Comparison of ENCODE assay signal across 8 cellular contexts in the genomic region with DNA sequence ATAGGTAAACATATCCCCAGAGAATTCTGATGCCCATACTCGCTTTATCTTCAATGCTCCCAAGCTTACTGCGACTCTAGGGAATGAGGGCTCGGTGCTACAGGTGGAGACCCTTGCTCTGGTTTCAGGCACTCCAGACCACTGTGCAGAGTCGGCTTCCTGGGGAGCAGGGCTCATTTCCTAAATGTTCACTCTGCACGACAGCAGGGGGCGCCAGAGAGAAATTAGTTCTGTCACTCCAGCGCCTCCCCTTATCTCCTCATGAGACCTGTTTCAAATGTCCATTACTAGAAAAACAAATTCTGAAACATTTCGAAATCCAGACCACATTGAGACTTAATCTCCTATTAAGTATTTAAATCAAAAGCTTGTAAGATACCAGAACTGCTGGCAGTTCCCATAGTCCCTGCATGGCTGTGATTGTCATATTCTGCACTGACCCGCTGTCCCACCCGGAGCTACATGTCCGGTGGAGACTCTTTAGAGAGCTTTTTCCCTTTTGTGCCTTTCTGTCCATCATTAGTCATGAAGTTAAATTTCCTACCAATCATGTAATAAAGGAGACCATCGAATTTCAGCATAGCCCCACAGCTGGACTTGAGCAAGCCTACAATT. TPM values are rescaled to one million over a fixed set of nuclear protein-coding genes. Genes with fewer than 3 reads are reported as not detected.
DNase-seq lines count a peak whose midpoint lies in the region; ATAC-seq, FAIRE-seq and TF ChIP-seq lines count a peak whose summit lies in the region.

No MANE protein-coding gene starts in this region.

- H3K9me1 ChIP-seq in K562 (ENCODE audit: control insufficient read depth, insufficient read depth, low read length) = no peaks in the 10 kb centered on the region

- H3K9me2 ChIP-seq in MM.1S (replicated peaks; ENCODE audit: insufficient read depth, low read length) = no peaks in the 10 kb centered on the region

- H3K4me2 ChIP-seq in MM.1S (ENCODE audit: low read depth, low read length) (no peak overlapping the region), K562 (ENCODE audit: insufficient read depth, low read length) (no peak overlapping the region)

- POLR2A ChIA-PET in K562 (lab: Yijun Ruan, JAX) = no interaction called here

- H3K9me3 ChIP-seq in MM.1S (replicated peaks; ENCODE audit: insufficient read depth, low read length) (no peaks in the 10 kb centered on the region), K562 (replicated peaks; ENCODE audit: control insufficient read depth, insufficient read depth, low read depth, low read length) (no peaks in the 10 kb centered on the region), spleen (no peaks in the 10 kb centered on the region)

- peak; percentile 19 to 51; a peak in 2 of 4 replicates for TF ChIP-seq RAD21 in K562 (CRISPR knock-in tag; conservative IDR thresholded peaks at IDR 0.05 in 1 of 2, IDR thresholded peaks at IDR 0.05 in 1 of 2)

- ATAC-seq in K562 = peak; percentile 95

- peak; percentile 41 for DNase-seq in GM12892 (ENCODE audit: insufficient read length)
- DNase-seq in MM.1S = peak; percentile 50
- peak; percentile 63 for DNase-seq in UCSD-AML1 (lab: John Stamatoyannopoulos, UW; ENCODE audit: unreplicated experiment)
- peak; percentile 63 to 69 (median 65) for DNase-seq in K562 (ENCODE audit: extremely low read depth in 1 of 4, low spot score in 3 of 4)
- DNase-seq in iPS DF 19.7 (ENCODE audit: low read depth, low spot score) = peak; percentile 47
- DNase-seq in spleen = peak; percentile 91
- no peak for DNase-seq in OCI-M2 (lab: John Stamatoyannopoulos, UW; ENCODE audit: unreplicated experiment)

- H3K79me2 ChIP-seq in MM.1S (ENCODE audit: low read length) = no peaks in the 10 kb centered on the region
- H3K79me2 ChIP-seq in K562 (ENCODE audit: control insufficient read depth, insufficient read depth, low read length) = no peaks in the 10 kb centered on the region

- H3K27ac ChIP-seq in 22Rv1 (peak overlapping the region; percentile 71), MM.1S (ENCODE audit: low read length) (no peak overlapping the region), K562 (ENCODE audit: extremely low read depth, low read depth, low read length) (no peak overlapping the region), spleen (no peak overlapping the region)

- H3K27me3 ChIP-seq in MM.1S (replicated peaks; ENCODE audit: insufficient read depth, low read length) (no peaks in the 10 kb centered on the region), K562 (ENCODE audit: control insufficient read depth in 2 of 2, insufficient read depth in 2 of 2, low read length in 2 of 2) (no peaks in the 10 kb centered on the region), spleen (replicated peaks in 1 of 7) (no peaks in the 10 kb centered on the region)

- CTCF ChIA-PET in K562 (lab: Yijun Ruan, JAX; ENCODE audit: low intra/inter-chr PET ratio) = no interaction called here

- no TSS peak for BruUV-seq in K562 (replicated peaks; lab: Mats Ljungman, UMichigan)

- TF ChIP-seq CTCF in 22Rv1 (IDR thresholded peaks at IDR 0.05) (peak; percentile 86), MM.1S (IDR thresholded peaks at IDR 0.05; ENCODE audit: low read length) (peak; percentile 55), K562 (IDR thresholded peaks at IDR 0.05 in 2 of 3, conservative IDR thresholded peaks at IDR 0.05 in 1 of 3; ENCODE audit: insufficient read depth in 2 of 3, low read depth in 1 of 3, low read length in 3 of 3) (peak; percentile 64 to 77 (median 70)), spleen (IDR thresholded peaks at IDR 0.05 in 8 of 11, conservative IDR thresholded peaks at IDR 0.05 in 3 of 11) (peak; percentile 21 to 87 (median 70))

- peak; percentile 95 for FAIRE-seq in GM12892 (lab: Jason Lieb, UNC)
- FAIRE-seq in K562 (lab: Jason Lieb, UNC) = no peak

- no peaks in the 10 kb centered on the region for H3F3A ChIP-seq in MM.1S (ENCODE audit: insufficient read depth, low read length)

- TF ChIP-seq POLR2A in GM12892 (IDR thresholded peaks at IDR 0.05; ENCODE audit: low read depth, low read length) = no peak
- TF ChIP-seq POLR2A in K562 (conservative IDR thresholded peaks at IDR 0.05) = no peak
- TF ChIP-seq POLR2A in spleen (IDR thresholded peaks at IDR 0.05) = no peak

- intact Hi-C loops in K562 (cut with micrococcal nuclease) (loop anchor here (2.0 to 5.0 kb wide), 2 partner anchors 163 to 833 kb away; no protein-coding TSS in a partner anchor), spleen (cut with DNase I; ENCODE audit: low total_unique reads) (loop anchor here (10.0 kb wide), 2 partner anchors 115 to 905 kb away; a partner anchor contains a TSS)

- no peak overlapping the region for H2AFZ ChIP-seq in MM.1S (ENCODE audit: low read length)
- no peak overlapping the region for H2AFZ ChIP-seq in K562 (ENCODE audit: low read depth, low read length)

- H3K4me1 ChIP-seq in MM.1S (ENCODE audit: low read length) (no peaks in the 10 kb centered on the region), K562 (replicated peaks in 1 of 2; ENCODE audit: control insufficient read depth in 2 of 2, insufficient read depth in 2 of 2, low read length in 2 of 2) (no peaks in the 10 kb centered on the region), spleen (peaks cover 9 to 46% (median 30%) of the 10 kb centered on the region in 6 donors)

- H3K4me3 ChIP-seq in MM.1S (ENCODE audit: low read length) = no peak overlapping the region
- no peak overlapping the region for H3K4me3 ChIP-seq in K562
- no peak overlapping the region for H3K4me3 ChIP-seq in spleen

- in situ Hi-C loops in K562 (cut with MboI) = no loop called here

- no peaks in the 10 kb centered on the region for H4K20me1 ChIP-seq in MM.1S (ENCODE audit: insufficient read depth, low read length)
- no peaks in the 10 kb centered on the region for H4K20me1 ChIP-seq in K562 (replicated peaks; ENCODE audit: control insufficient read depth, insufficient read depth, low read length)

- TF ChIP-seq EP300 in K562 (IDR thresholded peaks at IDR 0.05; ENCODE audit: low read length) = no peak

- no peaks in the 10 kb centered on the region for H3K36me3 ChIP-seq in MM.1S (replicated peaks; ENCODE audit: insufficient read depth, low read length)
- no peaks in the 10 kb centered on the region for H3K36me3 ChIP-seq in K562 (ENCODE audit: control insufficient read depth, insufficient read depth, low read length)
- H3K36me3 ChIP-seq in spleen = peaks cover 0 to 40% (median 16%) of the 10 kb centered on the region in 6 donors

- 18% methylated on average over 12 of the region's 12 CpGs for WGBS in K562 (ENCODE audit: insufficient coverage, low coverage, missing lambda C conversion rate)
- 42 to 47% (median 45%) methylated on average over 12 of the region's 12 CpGs for WGBS in spleen, 5 donors

- H3K9ac ChIP-seq in MM.1S (ENCODE audit: low read length) (no peak overlapping the region), K562 (ENCODE audit: insufficient read depth in 1 of 2, low read depth in 2 of 2, low read length in 2 of 2) (no peak overlapping the region)

RNA-seq across cellular contexts. Expression of a gene that starts 22.4 kb away (rescaled TPM):
- 25.9 TPM for polyA plus RNA-seq in GM12892 (2012; ENCODE audit: missing spikeins)
- total RNA-seq in K562 (2011; cell fraction: chromatin; rRNA removed; ENCODE audit: low replicate concordance) = 0.23 TPM in 1 of 2 replicates, not detected in the other
- total RNA-seq in K562 (2011; cell fraction: nucleolus; rRNA removed) = 0.26 TPM in 1 of 2 replicates, not detected in the other
- total RNA-seq in K562 (2011; cell fraction: nucleoplasm; rRNA removed) = 0.22 TPM in 1 of 2 replicates, not detected in the other
- not detected in 2 replicates for total RNA-seq in K562 (2014; rRNA removed)
- total RNA-seq in K562 (2014; rRNA removed; fragmentation: Illumina TruSeq; extraction: Trizol) = 0.18 TPM in 1 of 2 replicates, not detected in the other
- total RNA-seq in K562 (2015; rRNA removed; fragmentation: Illumina TruSeq; extraction: Trizol) = not detected in 2 replicates
- total RNA-seq in K562 (2021) = not detected in 2 replicates
- 0.15 and 1.0 TPM in 2 replicates for polyA plus RNA-seq in K562 (2011; rRNA removed)
- polyA plus RNA-seq in K562 (2011; cell fraction: cytosol; rRNA removed) = 0.04 and 0.57 TPM in 2 replicates
- 0.06 and 0.20 TPM in 2 replicates for polyA plus RNA-seq in K562 (2011; cell fraction: nucleus; rRNA removed)
- polyA plus RNA-seq in K562 (2012) = 0.10 and 0.21 TPM in 2 replicates
- polyA plus RNA-seq in K562 (2014; fragmentation: Illumina TruSeq; extraction: Trizol) = not detected in 2 replicates
- not detected for polyA plus RNA-seq in K562 (2014; fragmentation: Nextera tagmentation; extraction: Ambion mirVana)
- polyA plus RNA-seq in K562 (2014; rRNA removed) = not detected in 2 replicates
- polyA minus RNA-seq in K562 (2011; rRNA and poly(A)+ RNA removed) = 0.09 and 0.56 TPM in 2 replicates
- 1.3 TPM in 1 of 2 replicates, not detected in the other for polyA minus RNA-seq in K562 (2011; cell fraction: cytosol; rRNA and poly(A)+ RNA removed)
- 0.13 TPM in 1 of 2 replicates, not detected in the other for polyA minus RNA-seq in K562 (2011; cell fraction: nucleus; rRNA and poly(A)+ RNA removed)
- total RNA-seq in spleen = 10 to 100 TPM; 12.1 to 50.2 (median 32.7) TPM
- polyA plus RNA-seq in spleen = 10 to 100 TPM in 2 of 3 donors, 1 to 10 TPM in 1; 9.9 to 14.6 (median 11.4) TPM

RNA-seq across cellular contexts. Expression of a gene that starts 53.7 kb away (rescaled TPM):
- 26.8 TPM for polyA plus RNA-seq in GM12892 (2012; ENCODE audit: missing spikeins)
- total RNA-seq in K562 (2011; cell fraction: chromatin; rRNA removed; ENCODE audit: low replicate concordance) = 0.60 and 0.65 TPM in 2 replicates
- total RNA-seq in K562 (2011; cell fraction: nucleolus; rRNA removed) = 0.17 and 0.39 TPM in 2 replicates
- 0.81 and 1.4 TPM in 2 replicates for total RNA-seq in K562 (2011; cell fraction: nucleoplasm; rRNA removed)
- total RNA-seq in K562 (2014; rRNA removed) = 0.94 and 1.5 TPM in 2 replicates
- total RNA-seq in K562 (2014; rRNA removed; fragmentation: Illumina TruSeq; extraction: Trizol) = 0.47 and 0.61 TPM in 2 replicates
- total RNA-seq in K562 (2015; rRNA removed; fragmentation: Illumina TruSeq; extraction: Trizol) = 0.51 and 0.68 TPM in 2 replicates
- 1.0 and 1.3 TPM in 2 replicates for total RNA-seq in K562 (2021)
- polyA plus RNA-seq in K562 (2011; rRNA removed) = 0.14 and 1.9 TPM in 2 replicates
- polyA plus RNA-seq in K562 (2011; cell fraction: cytosol; rRNA removed) = 0.43 and 1.2 TPM in 2 replicates
- polyA plus RNA-seq in K562 (2011; cell fraction: nucleus; rRNA removed) = 0.44 and 0.58 TPM in 2 replicates
- polyA plus RNA-seq in K562 (2012) = 2.4 and 2.7 TPM in 2 replicates
- polyA plus RNA-seq in K562 (2014; fragmentation: Illumina TruSeq; extraction: Trizol) = 0.64 and 0.78 TPM in 2 replicates
- 1 to 10 TPM; 3.6 to 3.8 TPM for polyA plus RNA-seq in K562 (2014; fragmentation: Nextera tagmentation; extraction: Ambion mirVana)
- 0.99 and 1.1 TPM in 2 replicates for polyA plus RNA-seq in K562 (2014; rRNA removed)
- polyA minus RNA-seq in K562 (2011; rRNA and poly(A)+ RNA removed) = 0.04 and 0.06 TPM in 2 replicates
- 1.2 TPM in 1 of 2 replicates, not detected in the other for polyA minus RNA-seq in K562 (2011; cell fraction: cytosol; rRNA and poly(A)+ RNA removed)
- 0.13 and 0.33 TPM in 2 replicates for polyA minus RNA-seq in K562 (2011; cell fraction: nucleus; rRNA and poly(A)+ RNA removed)
- total RNA-seq in spleen = 10 to 100 TPM in 4 of 7 donors, 1 to 10 TPM in 3; 6.7 to 13.9 (median 10.4) TPM
- 10 to 100 TPM; 11.4 to 17.4 (median 12.2) TPM for polyA plus RNA-seq in spleen

Comparison
In these comparisons a context has a peak if more than half of its experiments do, and no peak if none do; other contexts are left out.
1. RNA of a gene that starts 22.4 kb away (total RNA-seq): 12.1 to 50.2 TPM in spleen; 0.18 to 0.26 TPM in K562; every median in the first group is over 4 times any median in the second.
2. Peak in every context shown above with its lines, with median percentiles within 50 percentile points of each other: CTCF ChIP-seq.